22 cellular contexts compared by ENCODE assay signal in genomic region chr21:45529785-45530422, GRCh38. TPM values are rescaled to one million over a fixed set of nuclear protein-coding genes. Genes with fewer than 3 reads are reported as not detected.
DNase-seq lines count a peak whose midpoint lies in the region; ATAC-seq and TF ChIP-seq lines count a peak whose summit lies in the region.
"Had no signal": no experiment of that assay in that cellular context is flagged by ENCODE, and none has a peak within 500 bp of the region (broad histone marks: within the 10 kb centered on the region; RNA-seq: fewer than 3 reads in every experiment).

No MANE protein-coding gene starts in this region.

- H3K9me3 ChIP-seq in right atrium auricular region (no peaks in the 10 kb centered on the region), endodermal cell (ENCODE audit: control insufficient read depth, low read length) (no peaks in the 10 kb centered on the region), neuronal stem cell (replicated peaks in 1 of 2; ENCODE audit: control insufficient read depth in 2 of 2, insufficient read depth in 1 of 2, low read depth in 1 of 2, low read length in 2 of 2) (peaks cover 0 to 12% of the 10 kb centered on the region in 2 donors)
- H3K9me3 ChIP-seq: BE2C had no signal

- H4K91ac ChIP-seq in neuronal stem cell (ENCODE audit: low read depth, low read length, poor library complexity) = peak overlapping the region; percentile 19

- no peak overlapping the region for H3K18ac ChIP-seq in neuronal stem cell (ENCODE audit: low read length)

- no peak overlapping the region for H2AK5ac ChIP-seq in neuronal stem cell (ENCODE audit: low read depth, low read length)

- no peaks in the 10 kb centered on the region for H3K36me3 ChIP-seq in right atrium auricular region
- peaks cover 21% of the 10 kb centered on the region for H3K36me3 ChIP-seq in endodermal cell (ENCODE audit: control insufficient read depth, insufficient read depth, low read length)
- H3K36me3 ChIP-seq in neuronal stem cell (replicated peaks in 1 of 2; ENCODE audit: control insufficient read depth in 2 of 2, insufficient read depth in 2 of 2, low read length in 2 of 2) = peaks cover 25 to 36% of the 10 kb centered on the region in 2 donors

- H4K8ac ChIP-seq in neuronal stem cell (ENCODE audit: low read depth, low read length) = peak overlapping the region; percentile 78

- H3K27me3 ChIP-seq in right atrium auricular region (no peaks in the 10 kb centered on the region), endodermal cell (ENCODE audit: control insufficient read depth, insufficient read depth, low read length, poor library complexity, severe bottlenecking) (no peaks in the 10 kb centered on the region), neuronal stem cell (ENCODE audit: control insufficient read depth in 3 of 3, insufficient read depth in 3 of 3, low read depth in 1 of 3, low read length in 3 of 3) (peaks cover 0 to 3% (median 0%) of the 10 kb centered on the region in 3 experiments)
- H3K27me3 ChIP-seq: BE2C, dorsolateral prefrontal cortex had no signal

- H3K4me3 ChIP-seq in right atrium auricular region (no peak overlapping the region), endodermal cell (ENCODE audit: low read length) (no peak overlapping the region), neuronal stem cell (ENCODE audit: low read length in 2 of 2) (peak overlapping the region in 1 of 2 donors; percentile 60), foreskin fibroblast (ENCODE audit: low read depth in 1 of 2, low read length in 2 of 2) (no peak overlapping the region)
- H3K4me3 ChIP-seq: dorsolateral prefrontal cortex had no signal

- no peak overlapping the region for H3K4me2 ChIP-seq in neuronal stem cell (ENCODE audit: insufficient read depth, low read length, poor library complexity, severe bottlenecking)

- H3K4me1 ChIP-seq in right atrium auricular region (peaks cover 0 to 18% of the 10 kb centered on the region in 2 donors), endodermal cell (ENCODE audit: control insufficient read depth, insufficient read depth, low read length) (peaks cover 2% of the 10 kb centered on the region), neuronal stem cell (ENCODE audit: control insufficient read depth in 2 of 2, insufficient read depth in 1 of 2, low read depth in 1 of 2, low read length in 2 of 2) (peaks cover 0 to 7% of the 10 kb centered on the region in 2 donors)

- intact Hi-C loops in left ventricle myocardium superior (cut with micrococcal nuclease) = no loop called here

- H3K27me3 Mint-ChIP-seq in endodermal cell (ENCODE audit: insufficient read depth) = no peaks in the 10 kb centered on the region
- H3K27me3 Mint-ChIP-seq: activated CD4-positive, alpha-beta memory T cell treated with anti-CD3 and anti-CD28 coated beads for 36 hours; activated naive CD8-positive, alpha-beta T cell treated with anti-CD3 and anti-CD28 coated beads, Interleukin-2, amount 50 U/mL, for 24 hours; CD8-positive, alpha-beta memory T cell had no signal

- H3K14ac ChIP-seq in neuronal stem cell (ENCODE audit: low read length) = peak overlapping the region; percentile 64

- ATAC-seq in left ventricle myocardium superior = no peak
- ATAC-seq in HG02870 (IDR thresholded peaks at IDR 0.05; ENCODE audit: unreplicated experiment) = no peak
- ATAC-seq: activated CD4-positive, CD25-positive, alpha-beta regulatory T cell treated with anti-CD3 and anti-CD28 coated beads, Interleukin-2, amount 50 U/mL, for 24 hours; activated naive CD8-positive, alpha-beta T cell treated with anti-CD3 and anti-CD28 coated beads, Interleukin-2, amount 50 U/mL, for 24 hours; stimulated activated naive CD8-positive, alpha-beta T cell treated with anti-CD3 and anti-CD28 coated beads, Interleukin-15, Interleukin-2, amounts not matched to agents 100 U/mL and 50 U/mL, for 24 hours had no signal

- no peaks in the 10 kb centered on the region for H3K4me1 Mint-ChIP-seq in endodermal cell

- H3K27ac Mint-ChIP-seq in endodermal cell = no peak overlapping the region
- H3K27ac Mint-ChIP-seq: activated CD4-positive, alpha-beta memory T cell treated with anti-CD3 and anti-CD28 coated beads for 36 hours; activated naive CD8-positive, alpha-beta T cell treated with anti-CD3 and anti-CD28 coated beads, Interleukin-2, amount 50 U/mL, for 24 hours; CD8-positive, alpha-beta memory T cell had no signal

- no peak for TF ChIP-seq CTCF in right atrium auricular region (IDR thresholded peaks at IDR 0.05)
- no peak for TF ChIP-seq CTCF in endodermal cell (conservative IDR thresholded peaks at IDR 0.05)
- TF ChIP-seq CTCF in foreskin fibroblast (IDR thresholded peaks at IDR 0.05; ENCODE audit: low read depth, low read length) = no peak

- H3K9me3 Mint-ChIP-seq in endodermal cell = no peaks in the 10 kb centered on the region
- H3K9me3 Mint-ChIP-seq: activated CD4-positive, alpha-beta memory T cell treated with anti-CD3 and anti-CD28 coated beads for 36 hours; activated naive CD8-positive, alpha-beta T cell treated with anti-CD3 and anti-CD28 coated beads, Interleukin-2, amount 50 U/mL, for 24 hours; CD8-positive, alpha-beta memory T cell had no signal

- H2BK5ac ChIP-seq in neuronal stem cell (ENCODE audit: low read length) = no peak overlapping the region

- peak overlapping the region; percentile 68 for H2BK120ac ChIP-seq in neuronal stem cell (ENCODE audit: low read depth, low read length)

- WGBS in endodermal cell (ENCODE audit: insufficient coverage in 1 of 2, insufficient read length in 1 of 2), 2 experiments = 92 to 94% methylated on average over 10 to 11 of the region's 11 CpGs
- no CpG with 5 or more reads among the region's 11 CpGs for WGBS in neuronal stem cell (ENCODE audit: extremely low coverage in 2 of 2, insufficient read length in 2 of 2, insufficient replicate concordance in 1 of 2), 2 donors

- H2AFZ ChIP-seq in neuronal stem cell (ENCODE audit: low read length) = no peak overlapping the region

- H2BK15ac ChIP-seq in neuronal stem cell (ENCODE audit: low read length) = no peak overlapping the region

- H3K27ac ChIP-seq in right atrium auricular region (no peak overlapping the region), endodermal cell (ENCODE audit: low read depth, low read length) (no peak overlapping the region), neuronal stem cell (replicated peaks; ENCODE audit: low read length) (no peak overlapping the region)
- H3K27ac ChIP-seq: dorsolateral prefrontal cortex had no signal

- H3K4me3 Mint-ChIP-seq in endodermal cell = no peak overlapping the region
- H3K4me3 Mint-ChIP-seq: activated CD4-positive, alpha-beta memory T cell treated with anti-CD3 and anti-CD28 coated beads for 36 hours; activated naive CD8-positive, alpha-beta T cell treated with anti-CD3 and anti-CD28 coated beads, Interleukin-2, amount 50 U/mL, for 24 hours; CD8-positive, alpha-beta memory T cell had no signal

- H3K9ac ChIP-seq in endodermal cell (ENCODE audit: extremely low read depth, low read length, poor library complexity, severe bottlenecking) (no peak overlapping the region), neuronal stem cell (ENCODE audit: low read depth, low read length, poor library complexity) (peak overlapping the region; percentile 81)

- peaks cover 23% of the 10 kb centered on the region for H3K36me3 Mint-ChIP-seq in endodermal cell (ENCODE audit: low read depth)

- DNase-seq in left ventricle myocardium superior (peak; percentile 3), right atrium auricular region (ENCODE audit: low spot score) (no peak), endodermal cell (peak; percentile 27), neuronal stem cell (ENCODE audit: low spot score) (no peak), NCI-H524 (lab: John Stamatoyannopoulos, UW) (no peak), foreskin fibroblast (no peak)
- DNase-seq: ACHN; activated CD4-positive, alpha-beta memory T cell treated with anti-CD3 and anti-CD28 coated beads for 36 hours; activated naive CD8-positive, alpha-beta T cell treated with anti-CD3 and anti-CD28 coated beads, Interleukin-2, amount 50 U/mL, for 24 hours; cerebellar nuclear complex; DMS 273 treated with DMSO at 0.1 percent for 48 hours; EL; NCI-H1436; NCI-H345; NCI-H774; RPMI8226; stimulated activated naive CD8-positive, alpha-beta T cell treated with anti-CD3 and anti-CD28 coated beads, Interleukin-15, Interleukin-2, amounts not matched to agents 100 U/mL and 50 U/mL, for 24 hours had no signal

- H2BK12ac ChIP-seq in neuronal stem cell (ENCODE audit: low read length) = peak overlapping the region; percentile 77

- peak overlapping the region; percentile 81 for H3K23ac ChIP-seq in neuronal stem cell (ENCODE audit: low read depth, low read length, poor library complexity)

- peaks cover 29% of the 10 kb centered on the region for H3K79me1 ChIP-seq in neuronal stem cell (ENCODE audit: low read depth, low read length)

- H3K4ac ChIP-seq in neuronal stem cell (ENCODE audit: low read length) = peak overlapping the region; percentile 14

RNA-seq across cellular contexts. Expression of gene SLC19A1, which starts 12.3 kb away (rescaled TPM):
- total RNA-seq in left ventricle myocardium superior = 7.6 TPM
- 1 to 10 TPM; 2.2 to 5.3 TPM for total RNA-seq in right atrium auricular region
- total RNA-seq in endodermal cell = 10 to 100 TPM; 28.8 to 29.4 TPM
- polyA plus RNA-seq in endodermal cell (2013, experiment 1 of 2) = 19.9 TPM
- polyA plus RNA-seq in endodermal cell (2013, experiment 2 of 2) = 16.4 TPM
- polyA plus RNA-seq in neuronal stem cell (2013, experiment 1 of 2) = 16.6 TPM
- polyA plus RNA-seq in neuronal stem cell (2013, experiment 2 of 2) = 16.2 TPM

Comparison
In these comparisons a context has a peak if more than half of its experiments do, and no peak if none do; other contexts are left out.
1. DNase-seq: peak in left ventricle myocardium superior (single experiment) and endodermal cell (single experiment); none in right atrium auricular region (single experiment), neuronal stem cell (single experiment), NCI-H524 (0 of 2) and foreskin fibroblast (0 of 2).